ENCODE assay signal across 29 cellular contexts in the genomic region with DNA sequence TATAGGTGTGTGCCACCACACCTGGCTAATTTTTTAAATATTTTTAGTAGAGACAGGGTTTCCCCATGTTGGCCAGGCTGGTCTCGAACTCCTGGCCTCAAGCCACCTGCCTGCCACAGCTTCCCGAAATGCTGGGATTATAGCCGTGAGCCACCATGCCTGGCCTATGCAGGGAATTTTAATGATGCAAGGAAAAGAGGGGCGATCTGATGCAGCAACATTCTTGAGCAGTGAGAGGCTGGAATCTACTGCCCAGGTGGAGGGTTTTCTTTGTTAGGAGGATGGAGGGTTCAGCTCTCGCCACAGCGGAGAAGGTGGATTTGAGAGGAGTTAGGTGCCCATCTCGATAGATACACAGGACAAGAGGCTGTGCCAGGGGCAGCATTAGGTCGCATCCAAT.
"Had no signal": no experiment of that assay in that cellular context is flagged by ENCODE, and none has a peak within 500 bp of the region (broad histone marks: within the 10 kb centered on the region; RNA-seq: fewer than 3 reads in every experiment).

No MANE protein-coding gene starts in this region.

- H3K79me2 ChIP-seq: parathyroid adenoma had no signal

- H3K4me1 ChIP-seq: neural progenitor cell, parathyroid adenoma, psoas muscle, spleen, thyroid gland, tibial nerve, upper lobe of right lung, uterus had no signal

- H3K27ac Mint-ChIP-seq: natural killer cell; nephron; neural progenitor cell; progenitor cell of endocrine pancreas; stimulated activated memory B cell treated with anti-CD40 and anti-IgM and Interleukin-4, amounts not matched to agents 10 μg/mL and 1 μg/mL and 100 μg/mL, for 72 hours; type B pancreatic cell had no signal

- H3K4me3 ChIP-seq: neural progenitor cell, ovary, psoas muscle, skin epidermis, smooth muscle cell, spleen, thoracic aorta, thyroid gland, tibial nerve, upper lobe of right lung, uterus had no signal

- H3K9me3 ChIP-seq: ovary, psoas muscle, spleen, thoracic aorta, thyroid gland, tibial nerve, upper lobe of right lung, uterus had no signal

- H3K9ac ChIP-seq: neural progenitor cell, parathyroid adenoma had no signal

- H3K4me3 Mint-ChIP-seq: naive thymus-derived CD4-positive, alpha-beta T cell; natural killer cell; nephron; neural progenitor cell; stimulated activated memory B cell treated with anti-CD40 and anti-IgM and Interleukin-4, amounts not matched to agents 10 μg/mL and 1 μg/mL and 100 μg/mL, for 72 hours; stimulated activated naive CD8-positive, alpha-beta T cell treated with anti-CD3 and anti-CD28 coated beads, Interleukin-15, amount 100 ng/mL, for 72 hours; type B pancreatic cell had no signal

- H3K4me1 Mint-ChIP-seq: nephron; neural progenitor cell; stimulated activated memory B cell treated with anti-CD40 and anti-IgM and Interleukin-4, amounts not matched to agents 10 μg/mL and 1 μg/mL and 100 μg/mL, for 72 hours; stimulated activated naive CD8-positive, alpha-beta T cell treated with anti-CD3 and anti-CD28 coated beads, Interleukin-15, amount 100 ng/mL, for 72 hours had no signal

- H3K27me3 ChIP-seq: neural progenitor cell, ovary, thyroid gland, tibial nerve, upper lobe of right lung, uterus had no signal

- H3K36me3 Mint-ChIP-seq: natural killer cell; neural progenitor cell; stimulated activated memory B cell treated with anti-CD40 and anti-IgM and Interleukin-4, amounts not matched to agents 10 μg/mL and 1 μg/mL and 100 μg/mL, for 72 hours; type B pancreatic cell had no signal

- H3K27me3 Mint-ChIP-seq: stimulated activated memory B cell treated with anti-CD40 and anti-IgM and Interleukin-4, amounts not matched to agents 10 μg/mL and 1 μg/mL and 100 μg/mL, for 72 hours; stimulated activated naive CD8-positive, alpha-beta T cell treated with anti-CD3 and anti-CD28 coated beads, Interleukin-15, amount 100 ng/mL, for 72 hours had no signal

- DNase-seq: naive thymus-derived CD4-positive, alpha-beta T cell; natural killer cell; occipital lobe; ovary; posterior cingulate gyrus; psoas muscle; right cardiac atrium; spleen; stimulated activated CD4-positive, alpha-beta T cell treated with anti-CD3 and anti-CD28 coated beads, Interleukin-12 subunit alpha, Interleukin-12 subunit beta, amount 100 ng/mL, for 4 hours; stimulated activated CD4-positive, alpha-beta T cell treated with anti-CD3 and anti-CD28 coated beads, Interleukin-1b, Interleukin-23, amount 100 ng/mL, for 48 hours; stimulated activated CD4-positive, alpha-beta T cell treated with anti-CD3 and anti-CD28 coated beads, Interleukin-4, amount 100 ng/mL, for 1 hour; stimulated activated CD4-positive, alpha-beta T cell treated with anti-CD3 and anti-CD28 coated beads, Interleukin-4, amount 100 ng/mL, for 4 hours; stimulated activated CD8-positive, alpha-beta memory T cell treated with anti-CD3 and anti-CD28 coated beads, Interleukin-4, amount 100 ng/mL, for 48 hours; stimulated activated naive CD4-positive, alpha-beta T cell; stimulated activated naive CD8-positive, alpha-beta T cell treated with anti-CD3 and anti-CD28 coated beads, Interleukin-15, amount 100 ng/mL, for 72 hours; stimulated activated naive CD8-positive, alpha-beta T cell treated with anti-CD3 and anti-CD28 coated beads, Interleukin-15, Interleukin-2, amounts not matched to agents 100 U/mL and 50 U/mL, for 24 hours; thyroid gland; upper lobe of right lung; uterus had no signal

- H3K27ac ChIP-seq: neural progenitor cell, ovary, parathyroid adenoma, psoas muscle, skin epidermis, spleen, thoracic aorta, thyroid gland, tibial nerve, upper lobe of right lung, uterus had no signal

- H3K9me3 Mint-ChIP-seq: natural killer cell; neural progenitor cell; stimulated activated naive CD8-positive, alpha-beta T cell treated with anti-CD3 and anti-CD28 coated beads, Interleukin-15, amount 100 ng/mL, for 72 hours; type B pancreatic cell had no signal

- H3K4me2 ChIP-seq: neural progenitor cell, smooth muscle cell had no signal

- H3K36me3 ChIP-seq: neural progenitor cell, ovary, spleen, thoracic aorta, thyroid gland, tibial nerve, upper lobe of right lung, uterus had no signal
